1 cellular context compared by ENCODE assay signal in the genomic region with DNA sequence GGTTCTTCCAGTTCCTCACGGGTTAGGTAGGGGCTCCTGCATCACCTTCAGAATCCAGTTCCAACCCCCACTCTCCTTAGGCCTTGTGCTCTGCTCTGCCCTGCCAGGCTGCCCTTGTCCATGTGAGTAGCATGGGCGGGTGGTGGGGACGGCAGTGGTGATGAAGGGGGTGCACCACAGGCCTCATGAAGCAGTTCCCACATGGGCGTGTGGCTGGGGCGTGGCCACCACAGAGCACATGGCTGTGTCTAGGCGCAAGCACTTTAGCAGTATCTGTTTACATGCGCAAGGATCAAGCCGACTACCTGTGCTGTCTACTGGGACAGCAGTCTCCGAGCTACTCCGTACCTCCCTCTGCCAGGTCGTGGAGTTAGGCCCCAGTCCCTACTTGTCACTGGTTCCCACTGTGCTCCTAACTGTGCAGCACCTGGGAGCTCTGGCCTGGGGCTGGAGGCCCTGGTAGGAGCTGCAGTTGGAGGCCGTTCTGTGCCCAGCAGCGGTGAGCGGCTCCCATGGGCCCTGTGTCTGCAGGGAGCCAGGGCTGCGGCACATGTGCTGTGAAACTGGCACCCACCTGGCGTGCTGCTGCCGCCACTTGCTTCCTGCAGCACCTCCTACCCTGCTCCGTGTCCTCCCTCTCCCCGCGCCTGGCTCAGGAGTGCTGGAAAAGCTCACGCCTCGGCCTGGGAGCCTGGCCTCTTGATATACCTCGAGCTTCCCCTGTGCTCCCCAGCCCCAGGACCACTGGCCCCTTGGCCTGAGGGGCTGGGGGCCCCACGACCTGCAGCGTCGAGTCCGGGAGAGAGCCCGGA.
TF ChIP-seq lines count a peak whose summit lies in the region.

No MANE protein-coding gene starts in this region.

TF ChIP-seq in K562, 482 proteins besides CTCF, POLR2A, EP300 and RAD21 (continued from another document):
- TF ChIP-seq, protein P1, sequence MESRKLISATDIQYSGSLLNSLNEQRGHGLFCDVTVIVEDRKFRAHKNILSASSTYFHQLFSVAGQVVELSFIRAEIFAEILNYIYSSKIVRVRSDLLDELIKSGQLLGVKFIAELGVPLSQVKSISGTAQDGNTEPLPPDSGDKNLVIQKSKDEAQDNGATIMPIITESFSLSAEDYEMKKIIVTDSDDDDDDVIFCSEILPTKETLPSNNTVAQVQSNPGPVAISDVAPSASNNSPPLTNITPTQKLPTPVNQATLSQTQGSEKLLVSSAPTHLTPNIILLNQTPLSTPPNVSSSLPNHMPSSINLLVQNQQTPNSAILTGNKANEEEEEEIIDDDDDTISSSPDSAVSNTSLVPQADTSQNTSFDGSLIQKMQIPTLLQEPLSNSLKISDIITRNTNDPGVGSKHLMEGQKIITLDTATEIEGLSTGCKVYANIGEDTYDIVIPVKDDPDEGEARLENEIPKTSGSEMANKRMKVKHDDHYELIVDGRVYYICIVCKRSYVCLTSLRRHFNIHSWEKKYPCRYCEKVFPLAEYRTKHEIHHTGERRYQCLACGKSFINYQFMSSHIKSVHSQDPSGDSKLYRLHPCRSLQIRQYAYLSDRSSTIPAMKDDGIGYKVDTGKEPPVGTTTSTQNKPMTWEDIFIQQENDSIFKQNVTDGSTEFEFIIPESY (CRISPR knock-in tag; IDR thresholded peaks at IDR 0.05), result peak; percentile 82
- TF ChIP-seq POLR2B (IDR thresholded peaks at IDR 0.05; ENCODE audit: low read depth, partially characterized antibody), result peak; percentile 0
